ENCODE assay signal across 1 cellular context in the genomic region with DNA sequence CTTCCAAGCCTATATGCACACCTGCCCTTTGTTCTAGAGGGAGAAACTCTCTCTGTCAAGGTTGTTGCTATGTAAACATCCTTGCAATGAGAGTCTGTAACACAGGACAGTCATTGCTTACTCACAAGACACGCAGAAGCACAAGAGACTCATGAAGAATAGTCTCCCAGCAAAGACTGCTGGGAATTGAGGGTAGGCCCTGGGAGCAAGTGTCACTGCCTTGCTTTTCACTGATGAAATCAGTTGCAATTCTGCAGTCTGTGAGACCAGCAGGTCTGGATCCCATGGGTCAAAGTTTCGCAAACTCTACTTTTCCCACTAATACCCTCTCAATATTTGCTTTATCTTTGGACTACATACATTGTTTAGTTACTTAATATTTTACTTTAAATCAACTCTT.
TF ChIP-seq lines count a peak whose summit lies in the region.

No MANE protein-coding gene starts in this region.

TF ChIP-seq in HepG2, 621 proteins besides CTCF, POLR2A, EP300 and RAD21 (continued from another document and continues in another):
- TF ChIP-seq, protein P1, sequence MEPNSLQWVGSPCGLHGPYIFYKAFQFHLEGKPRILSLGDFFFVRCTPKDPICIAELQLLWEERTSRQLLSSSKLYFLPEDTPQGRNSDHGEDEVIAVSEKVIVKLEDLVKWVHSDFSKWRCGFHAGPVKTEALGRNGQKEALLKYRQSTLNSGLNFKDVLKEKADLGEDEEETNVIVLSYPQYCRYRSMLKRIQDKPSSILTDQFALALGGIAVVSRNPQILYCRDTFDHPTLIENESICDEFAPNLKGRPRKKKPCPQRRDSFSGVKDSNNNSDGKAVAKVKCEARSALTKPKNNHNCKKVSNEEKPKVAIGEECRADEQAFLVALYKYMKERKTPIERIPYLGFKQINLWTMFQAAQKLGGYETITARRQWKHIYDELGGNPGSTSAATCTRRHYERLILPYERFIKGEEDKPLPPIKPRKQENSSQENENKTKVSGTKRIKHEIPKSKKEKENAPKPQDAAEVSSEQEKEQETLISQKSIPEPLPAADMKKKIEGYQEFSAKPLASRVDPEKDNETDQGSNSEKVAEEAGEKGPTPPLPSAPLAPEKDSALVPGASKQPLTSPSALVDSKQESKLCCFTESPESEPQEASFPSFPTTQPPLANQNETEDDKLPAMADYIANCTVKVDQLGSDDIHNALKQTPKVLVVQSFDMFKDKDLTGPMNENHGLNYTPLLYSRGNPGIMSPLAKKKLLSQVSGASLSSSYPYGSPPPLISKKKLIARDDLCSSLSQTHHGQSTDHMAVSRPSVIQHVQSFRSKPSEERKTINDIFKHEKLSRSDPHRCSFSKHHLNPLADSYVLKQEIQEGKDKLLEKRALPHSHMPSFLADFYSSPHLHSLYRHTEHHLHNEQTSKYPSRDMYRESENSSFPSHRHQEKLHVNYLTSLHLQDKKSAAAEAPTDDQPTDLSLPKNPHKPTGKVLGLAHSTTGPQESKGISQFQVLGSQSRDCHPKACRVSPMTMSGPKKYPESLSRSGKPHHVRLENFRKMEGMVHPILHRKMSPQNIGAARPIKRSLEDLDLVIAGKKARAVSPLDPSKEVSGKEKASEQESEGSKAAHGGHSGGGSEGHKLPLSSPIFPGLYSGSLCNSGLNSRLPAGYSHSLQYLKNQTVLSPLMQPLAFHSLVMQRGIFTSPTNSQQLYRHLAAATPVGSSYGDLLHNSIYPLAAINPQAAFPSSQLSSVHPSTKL (CRISPR knock-in tag; IDR thresholded peaks at IDR 0.05) = peak; percentile 91
- TF ChIP-seq MEIS1 (CRISPR knock-in tag; IDR thresholded peaks at IDR 0.05; ENCODE audit: borderline replicate concordance) = no peak
- TF ChIP-seq TBX2 (CRISPR knock-in tag; IDR thresholded peaks at IDR 0.05; ENCODE audit: borderline replicate concordance) = peak; percentile 44; the same call in 1 of the 2 replicates
- TF ChIP-seq, protein P2, sequence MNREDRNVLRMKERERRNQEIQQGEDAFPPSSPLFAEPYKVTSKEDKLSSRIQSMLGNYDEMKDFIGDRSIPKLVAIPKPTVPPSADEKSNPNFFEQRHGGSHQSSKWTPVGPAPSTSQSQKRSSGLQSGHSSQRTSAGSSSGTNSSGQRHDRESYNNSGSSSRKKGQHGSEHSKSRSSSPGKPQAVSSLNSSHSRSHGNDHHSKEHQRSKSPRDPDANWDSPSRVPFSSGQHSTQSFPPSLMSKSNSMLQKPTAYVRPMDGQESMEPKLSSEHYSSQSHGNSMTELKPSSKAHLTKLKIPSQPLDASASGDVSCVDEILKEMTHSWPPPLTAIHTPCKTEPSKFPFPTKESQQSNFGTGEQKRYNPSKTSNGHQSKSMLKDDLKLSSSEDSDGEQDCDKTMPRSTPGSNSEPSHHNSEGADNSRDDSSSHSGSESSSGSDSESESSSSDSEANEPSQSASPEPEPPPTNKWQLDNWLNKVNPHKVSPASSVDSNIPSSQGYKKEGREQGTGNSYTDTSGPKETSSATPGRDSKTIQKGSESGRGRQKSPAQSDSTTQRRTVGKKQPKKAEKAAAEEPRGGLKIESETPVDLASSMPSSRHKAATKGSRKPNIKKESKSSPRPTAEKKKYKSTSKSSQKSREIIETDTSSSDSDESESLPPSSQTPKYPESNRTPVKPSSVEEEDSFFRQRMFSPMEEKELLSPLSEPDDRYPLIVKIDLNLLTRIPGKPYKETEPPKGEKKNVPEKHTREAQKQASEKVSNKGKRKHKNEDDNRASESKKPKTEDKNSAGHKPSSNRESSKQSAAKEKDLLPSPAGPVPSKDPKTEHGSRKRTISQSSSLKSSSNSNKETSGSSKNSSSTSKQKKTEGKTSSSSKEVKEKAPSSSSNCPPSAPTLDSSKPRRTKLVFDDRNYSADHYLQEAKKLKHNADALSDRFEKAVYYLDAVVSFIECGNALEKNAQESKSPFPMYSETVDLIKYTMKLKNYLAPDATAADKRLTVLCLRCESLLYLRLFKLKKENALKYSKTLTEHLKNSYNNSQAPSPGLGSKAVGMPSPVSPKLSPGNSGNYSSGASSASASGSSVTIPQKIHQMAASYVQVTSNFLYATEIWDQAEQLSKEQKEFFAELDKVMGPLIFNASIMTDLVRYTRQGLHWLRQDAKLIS (CRISPR knock-in tag; IDR thresholded peaks at IDR 0.05) = no peak
- TF ChIP-seq ZNF143 (CRISPR knock-in tag; IDR thresholded peaks at IDR 0.05) = peak; percentile 85
- TF ChIP-seq FLYWCH1 (CRISPR knock-in tag; IDR thresholded peaks at IDR 0.05) = no peak
- peak; percentile 85 for TF ChIP-seq FOSL2 (CRISPR knock-in tag; IDR thresholded peaks at IDR 0.05)
- TF ChIP-seq, protein P3, sequence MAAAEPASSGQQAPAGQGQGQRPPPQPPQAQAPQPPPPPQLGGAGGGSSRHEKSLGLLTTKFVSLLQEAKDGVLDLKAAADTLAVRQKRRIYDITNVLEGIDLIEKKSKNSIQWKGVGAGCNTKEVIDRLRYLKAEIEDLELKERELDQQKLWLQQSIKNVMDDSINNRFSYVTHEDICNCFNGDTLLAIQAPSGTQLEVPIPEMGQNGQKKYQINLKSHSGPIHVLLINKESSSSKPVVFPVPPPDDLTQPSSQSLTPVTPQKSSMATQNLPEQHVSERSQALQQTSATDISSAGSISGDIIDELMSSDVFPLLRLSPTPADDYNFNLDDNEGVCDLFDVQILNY (CRISPR knock-in tag; conservative IDR thresholded peaks at IDR 0.05) = no peak
- no peak for TF ChIP-seq U2AF1 (optimal IDR thresholded peaks at IDR 0.05; ENCODE audit: low read depth, low read length)
- peak; percentile 50 for TF ChIP-seq TEAD3 (CRISPR knock-in tag; optimal IDR thresholded peaks at IDR 0.05; ENCODE audit: borderline replicate concordance)
- TF ChIP-seq ZNF660 (CRISPR knock-in tag; IDR thresholded peaks at IDR 0.05; ENCODE audit: borderline replicate concordance, low read depth) = no peak
- TF ChIP-seq ATRX (CRISPR knock-in tag; IDR thresholded peaks at IDR 0.05; ENCODE audit: borderline replicate concordance) = no peak
- no peak for TF ChIP-seq ZNF224 (CRISPR knock-in tag; IDR thresholded peaks at IDR 0.05)
- 0 out of 2 replicates have a peak, but pooled peaks have one; percentile 38 for TF ChIP-seq MIER2 (CRISPR knock-in tag; IDR thresholded peaks at IDR 0.05)
- no peak for TF ChIP-seq FOXM1 (CRISPR knock-in tag; IDR thresholded peaks at IDR 0.05)
- TF ChIP-seq WIZ (CRISPR knock-in tag; IDR thresholded peaks at IDR 0.05) = no peak
- peak; percentile 65; the same call in 1 of the 2 replicates for TF ChIP-seq GFI1 (CRISPR knock-in tag; IDR thresholded peaks at IDR 0.05; ENCODE audit: borderline replicate concordance)
- no peak for TF ChIP-seq MATR3 (CRISPR knock-in tag; IDR thresholded peaks at IDR 0.05)
- TF ChIP-seq, protein P4, sequence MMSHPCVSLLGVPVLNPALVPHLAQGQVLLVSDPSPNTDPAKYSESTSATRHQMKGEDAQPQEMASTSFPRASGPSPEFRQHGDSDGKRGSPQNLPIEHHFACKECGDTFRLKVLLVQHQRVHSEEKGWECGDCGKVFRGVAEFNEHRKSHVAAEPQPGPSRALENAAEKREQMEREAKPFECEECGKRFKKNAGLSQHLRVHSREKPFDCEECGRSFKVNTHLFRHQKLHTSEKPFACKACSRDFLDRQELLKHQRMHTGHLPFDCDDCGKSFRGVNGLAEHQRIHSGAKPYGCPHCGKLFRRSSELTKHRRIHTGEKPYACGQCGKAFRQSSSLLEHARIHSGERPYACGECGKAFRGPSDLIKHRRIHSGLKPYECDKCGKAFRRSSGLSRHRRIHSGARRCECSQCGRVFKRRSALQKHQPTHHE (CRISPR knock-in tag; IDR thresholded peaks at IDR 0.05; ENCODE audit: borderline replicate concordance) = no peak
- TF ChIP-seq CBX1 (IDR thresholded peaks at IDR 0.05; ENCODE audit: low read depth) = no peak
- TF ChIP-seq CHD4 (IDR thresholded peaks at IDR 0.05; ENCODE audit: borderline replicate concordance, low read length) = no peak
- TF ChIP-seq, protein P5, sequence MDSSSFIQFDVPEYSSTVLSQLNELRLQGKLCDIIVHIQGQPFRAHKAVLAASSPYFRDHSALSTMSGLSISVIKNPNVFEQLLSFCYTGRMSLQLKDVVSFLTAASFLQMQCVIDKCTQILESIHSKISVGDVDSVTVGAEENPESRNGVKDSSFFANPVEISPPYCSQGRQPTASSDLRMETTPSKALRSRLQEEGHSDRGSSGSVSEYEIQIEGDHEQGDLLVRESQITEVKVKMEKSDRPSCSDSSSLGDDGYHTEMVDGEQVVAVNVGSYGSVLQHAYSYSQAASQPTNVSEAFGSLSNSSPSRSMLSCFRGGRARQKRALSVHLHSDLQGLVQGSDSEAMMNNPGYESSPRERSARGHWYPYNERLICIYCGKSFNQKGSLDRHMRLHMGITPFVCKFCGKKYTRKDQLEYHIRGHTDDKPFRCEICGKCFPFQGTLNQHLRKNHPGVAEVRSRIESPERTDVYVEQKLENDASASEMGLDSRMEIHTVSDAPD (CRISPR knock-in tag; IDR thresholded peaks at IDR 0.05) = no peak
- no peak for TF ChIP-seq SRSF9 (IDR thresholded peaks at IDR 0.05; ENCODE audit: borderline replicate concordance, insufficient read depth, low read depth, low read length, poor library complexity, severe bottlenecking)
- no peak for TF ChIP-seq HNRNPH1 (optimal IDR thresholded peaks at IDR 0.05; ENCODE audit: low read depth, low read length)
- no peak for TF ChIP-seq ZNF274 (CRISPR knock-in tag; IDR thresholded peaks at IDR 0.05)
- no peak for TF ChIP-seq ZBTB3 (CRISPR knock-in tag; IDR thresholded peaks at IDR 0.05; ENCODE audit: borderline replicate concordance, low read depth)
- TF ChIP-seq, protein P6, sequence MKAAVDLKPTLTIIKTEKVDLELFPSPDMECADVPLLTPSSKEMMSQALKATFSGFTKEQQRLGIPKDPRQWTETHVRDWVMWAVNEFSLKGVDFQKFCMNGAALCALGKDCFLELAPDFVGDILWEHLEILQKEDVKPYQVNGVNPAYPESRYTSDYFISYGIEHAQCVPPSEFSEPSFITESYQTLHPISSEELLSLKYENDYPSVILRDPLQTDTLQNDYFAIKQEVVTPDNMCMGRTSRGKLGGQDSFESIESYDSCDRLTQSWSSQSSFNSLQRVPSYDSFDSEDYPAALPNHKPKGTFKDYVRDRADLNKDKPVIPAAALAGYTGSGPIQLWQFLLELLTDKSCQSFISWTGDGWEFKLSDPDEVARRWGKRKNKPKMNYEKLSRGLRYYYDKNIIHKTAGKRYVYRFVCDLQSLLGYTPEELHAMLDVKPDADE (CRISPR knock-in tag; IDR thresholded peaks at IDR 0.05) = no peak
- peak; percentile 37; the same call in 1 of the 2 replicates for TF ChIP-seq GABPB1 (CRISPR knock-in tag; IDR thresholded peaks at IDR 0.05)
- TF ChIP-seq, protein P7, sequence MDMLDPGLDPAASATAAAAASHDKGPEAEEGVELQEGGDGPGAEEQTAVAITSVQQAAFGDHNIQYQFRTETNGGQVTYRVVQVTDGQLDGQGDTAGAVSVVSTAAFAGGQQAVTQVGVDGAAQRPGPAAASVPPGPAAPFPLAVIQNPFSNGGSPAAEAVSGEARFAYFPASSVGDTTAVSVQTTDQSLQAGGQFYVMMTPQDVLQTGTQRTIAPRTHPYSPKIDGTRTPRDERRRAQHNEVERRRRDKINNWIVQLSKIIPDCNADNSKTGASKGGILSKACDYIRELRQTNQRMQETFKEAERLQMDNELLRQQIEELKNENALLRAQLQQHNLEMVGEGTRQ (IDR thresholded peaks at IDR 0.05; ENCODE audit: low read depth, low read length) = no peak
- TF ChIP-seq, protein P7 (CRISPR knock-in tag; IDR thresholded peaks at IDR 0.05; ENCODE audit: borderline replicate concordance) = no peak
- no peak for TF ChIP-seq NFRKB (IDR thresholded peaks at IDR 0.05)
- TF ChIP-seq, protein P8, sequence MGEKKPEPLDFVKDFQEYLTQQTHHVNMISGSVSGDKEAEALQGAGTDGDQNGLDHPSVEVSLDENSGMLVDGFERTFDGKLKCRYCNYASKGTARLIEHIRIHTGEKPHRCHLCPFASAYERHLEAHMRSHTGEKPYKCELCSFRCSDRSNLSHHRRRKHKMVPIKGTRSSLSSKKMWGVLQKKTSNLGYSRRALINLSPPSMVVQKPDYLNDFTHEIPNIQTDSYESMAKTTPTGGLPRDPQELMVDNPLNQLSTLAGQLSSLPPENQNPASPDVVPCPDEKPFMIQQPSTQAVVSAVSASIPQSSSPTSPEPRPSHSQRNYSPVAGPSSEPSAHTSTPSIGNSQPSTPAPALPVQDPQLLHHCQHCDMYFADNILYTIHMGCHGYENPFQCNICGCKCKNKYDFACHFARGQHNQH (CRISPR knock-in tag; IDR thresholded peaks at IDR 0.05) = peak; percentile 88
- TF ChIP-seq, protein P9, sequence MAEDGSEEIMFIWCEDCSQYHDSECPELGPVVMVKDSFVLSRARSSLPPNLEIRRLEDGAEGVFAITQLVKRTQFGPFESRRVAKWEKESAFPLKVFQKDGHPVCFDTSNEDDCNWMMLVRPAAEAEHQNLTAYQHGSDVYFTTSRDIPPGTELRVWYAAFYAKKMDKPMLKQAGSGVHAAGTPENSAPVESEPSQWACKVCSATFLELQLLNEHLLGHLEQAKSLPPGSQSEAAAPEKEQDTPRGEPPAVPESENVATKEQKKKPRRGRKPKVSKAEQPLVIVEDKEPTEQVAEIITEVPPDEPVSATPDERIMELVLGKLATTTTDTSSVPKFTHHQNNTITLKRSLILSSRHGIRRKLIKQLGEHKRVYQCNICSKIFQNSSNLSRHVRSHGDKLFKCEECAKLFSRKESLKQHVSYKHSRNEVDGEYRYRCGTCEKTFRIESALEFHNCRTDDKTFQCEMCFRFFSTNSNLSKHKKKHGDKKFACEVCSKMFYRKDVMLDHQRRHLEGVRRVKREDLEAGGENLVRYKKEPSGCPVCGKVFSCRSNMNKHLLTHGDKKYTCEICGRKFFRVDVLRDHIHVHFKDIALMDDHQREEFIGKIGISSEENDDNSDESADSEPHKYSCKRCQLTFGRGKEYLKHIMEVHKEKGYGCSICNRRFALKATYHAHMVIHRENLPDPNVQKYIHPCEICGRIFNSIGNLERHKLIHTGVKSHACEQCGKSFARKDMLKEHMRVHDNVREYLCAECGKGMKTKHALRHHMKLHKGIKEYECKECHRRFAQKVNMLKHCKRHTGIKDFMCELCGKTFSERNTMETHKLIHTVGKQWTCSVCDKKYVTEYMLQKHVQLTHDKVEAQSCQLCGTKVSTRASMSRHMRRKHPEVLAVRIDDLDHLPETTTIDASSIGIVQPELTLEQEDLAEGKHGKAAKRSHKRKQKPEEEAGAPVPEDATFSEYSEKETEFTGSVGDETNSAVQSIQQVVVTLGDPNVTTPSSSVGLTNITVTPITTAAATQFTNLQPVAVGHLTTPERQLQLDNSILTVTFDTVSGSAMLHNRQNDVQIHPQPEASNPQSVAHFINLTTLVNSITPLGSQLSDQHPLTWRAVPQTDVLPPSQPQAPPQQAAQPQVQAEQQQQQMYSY (CRISPR knock-in tag; IDR thresholded peaks at IDR 0.05) = no peak
- no peak for TF ChIP-seq NPAS2 (CRISPR knock-in tag; IDR thresholded peaks at IDR 0.05; ENCODE audit: borderline replicate concordance)
- no peak for TF ChIP-seq NCOA5 (CRISPR knock-in tag; IDR thresholded peaks at IDR 0.05)
- TF ChIP-seq HMGA1 (CRISPR knock-in tag; conservative IDR thresholded peaks at IDR 0.05) = no peak
- peak; percentile 32; the same call in 1 of the 2 replicates for TF ChIP-seq HOXA5 (CRISPR knock-in tag; IDR thresholded peaks at IDR 0.05)
- TF ChIP-seq ZNF547 (CRISPR knock-in tag; IDR thresholded peaks at IDR 0.05) = no peak
- TF ChIP-seq NR2C2 (CRISPR knock-in tag; IDR thresholded peaks at IDR 0.05; ENCODE audit: borderline replicate concordance) = peak; percentile 85
- TF ChIP-seq ZSCAN29 (CRISPR knock-in tag; conservative IDR thresholded peaks at IDR 0.05) = no peak
- TF ChIP-seq ZNF550 (CRISPR knock-in tag; IDR thresholded peaks at IDR 0.05; ENCODE audit: borderline replicate concordance) = no peak
- no peak for TF ChIP-seq ZNF484 (CRISPR knock-in tag; IDR thresholded peaks at IDR 0.05; ENCODE audit: borderline replicate concordance, low read depth)
